In genomic region chr11:79402912-79403311, GRCh38 we compare ENCODE assay signal across 35 cellular contexts. TPM values are rescaled to one million over a fixed set of nuclear protein-coding genes. Genes with fewer than 3 reads are reported as not detected.
"Had no signal": no experiment of that assay in that cellular context is flagged by ENCODE, and none has a peak within 500 bp of the region (broad histone marks: within the 10 kb centered on the region; RNA-seq: fewer than 3 reads in every experiment).

No MANE protein-coding gene starts in this region.

- H3K36me3 ChIP-seq: MG63 had no signal

- H3K4me3 ChIP-seq: MG63 had no signal

- H3K9me3 ChIP-seq: MG63 had no signal

- H3K27me3 ChIP-seq: MG63 had no signal

- DNase-seq: Karpas-422, Kasumi-1, MG63, MM.1S, MV-4-11, NCI-H1048, NCI-H1092, NCI-H1092 treated with DMSO at 0.1 percent for 48 hours, NCI-H1105, NCI-H1105 treated with DMSO at 0.1 percent for 48 hours, NCI-H1417, NCI-H1417 treated with DMSO at 0.1 percent for 48 hours, NCI-H1436, NCI-H1436 treated with DMSO at 0.1 percent for 48 hours, NCI-H146, NCI-H1694, NCI-H1694 treated with DMSO at 0.1 percent for 48 hours, NCI-H187, NCI-H187 treated with DMSO at 0.1 percent for 48 hours, NCI-H1930, NCI-H2029, NCI-H2029 treated with DMSO at 0.1 percent for 48 hours, NCI-H2081, NCI-H2081 treated with DMSO at 0.1 percent for 48 hours, NCI-H2107, NCI-H2171, NCI-H2171 treated with DMSO at 0.1 percent for 48 hours, NCI-H2227 treated with DMSO at 0.1 percent for 48 hours, NCI-H226, NCI-H345, NCI-H446, NCI-H446 treated with DMSO at 0.1 percent for 48 hours, NCI-H510A, NCI-H510A treated with DMSO at 0.1 percent for 48 hours had no signal

RNA-seq across cellular contexts. Expression of gene TENM4, which starts 37.9 kb away (rescaled TPM):
- total RNA-seq: NCI-H460 had no signal
